Comparison of ENCODE assay signal across 37 cellular contexts in the genomic region with DNA sequence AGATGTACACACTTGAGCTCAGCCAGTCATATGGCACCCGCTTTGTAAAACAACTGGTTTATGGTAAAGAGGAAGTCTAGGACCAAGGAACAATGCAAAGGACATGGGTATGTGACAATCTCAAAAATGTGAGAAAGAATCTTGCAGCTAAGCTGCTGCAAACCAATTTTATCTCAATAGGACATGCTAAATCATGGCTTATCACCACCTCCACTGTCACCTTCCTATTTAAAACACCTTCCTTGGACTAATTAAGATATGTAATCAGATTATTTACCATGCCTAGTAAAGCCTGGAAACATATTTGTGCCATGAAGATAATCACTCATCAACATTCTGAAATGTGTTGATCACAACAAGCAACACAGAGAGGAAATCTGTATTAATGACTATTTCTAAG.
"Had no signal": no experiment of that assay in that cellular context is flagged by ENCODE, and none has a peak within 500 bp of the region (broad histone marks: within the 10 kb centered on the region; RNA-seq: fewer than 3 reads in every experiment).

No MANE protein-coding gene starts in this region.

- H3K27ac ChIP-seq: adrenal gland, cardiac muscle cell, VCaP had no signal

- DNase-seq: activated B cell treated with CpG ODN at 0.5 μM for 24 hours; activated CD4-positive, alpha-beta memory T cell treated with anti-CD3 and anti-CD28 coated beads for 36 hours; activated CD4-positive, alpha-beta T cell treated with anti-CD3 and anti-CD28 coated beads for 4 hours; activated CD4-positive, alpha-beta T cell treated with anti-CD3 and anti-CD28 coated beads, Interleukin-2, amount 10 ng/mL, durations not matched to agents 24 days and 14 days; activated CD4-positive, alpha-beta T cell treated with anti-CD3 and anti-CD28 coated beads, Interleukin-2, amount 50 U/mL, for 1 hour; activated CD4-positive, alpha-beta T cell treated with anti-CD3 and anti-CD28 coated beads, Interleukin-2, amount 50 U/mL, for 4 hours; activated CD4-positive, CD25-positive, alpha-beta regulatory T cell treated with anti-CD3 and anti-CD28 coated beads, Interleukin-2, amount 50 U/mL, for 72 hours; activated CD8-positive, alpha-beta memory T cell treated with anti-CD3 and anti-CD28 coated beads, Interleukin-2, amount 50 U/mL, for 4 hours; activated CD8-positive, alpha-beta T cell treated with anti-CD3 and anti-CD28 coated beads for 36 hours; activated effector memory CD4-positive, alpha-beta T cell treated with anti-CD3 and anti-CD28 coated beads, Interleukin-2, amount 50 U/mL, for 16 hours; activated gamma-delta T cell treated with Interleukin-2 at 50 U/mL for 16 hours; activated naive CD4-positive, alpha-beta T cell; activated naive CD4-positive, alpha-beta T cell treated with anti-CD3 and anti-CD28 coated beads for 36 hours; activated naive CD4-positive, alpha-beta T cell treated with anti-CD3 and anti-CD28 coated beads, Interleukin-2, amount 50 U/mL, for 16 hours; activated naive CD8-positive, alpha-beta T cell treated with anti-CD3 and anti-CD28 coated beads for 36 hours; activated T-cell treated with anti-CD3 and anti-CD28 coated beads for 4 hours; activated T-cell treated with anti-CD3 and anti-CD28 coated beads, Interleukin-2, amount 50 U/mL, for 1 hour; activated T-cell treated with anti-CD3 and anti-CD28 coated beads, Interleukin-2, amount 50 U/mL, for 4 hours; activated T-cell treated with anti-CD3 and anti-CD28 coated beads, Interleukin-2, amount 50 U/mL, for 72 hours; adrenal gland; amniotic stem cell; aorta; caudate nucleus; cerebellar nuclear complex; T-helper 1 cell; T-helper 2 cell; T-helper 9 cell had no signal

- H3K9me3 Mint-ChIP-seq: activated CD4-positive, alpha-beta T cell treated with anti-CD3 and anti-CD28 coated beads, Interleukin-2, amount 10 ng/mL, durations not matched to agents 24 days and 14 days had no signal

- FAIRE-seq: bronchial epithelial cell had no signal

- H3K4me1 Mint-ChIP-seq: activated B cell treated with CpG ODN at 0.5 μM for 24 hours; activated CD4-positive, alpha-beta T cell treated with anti-CD3 and anti-CD28 coated beads, Interleukin-2, amount 10 ng/mL, durations not matched to agents 24 days and 14 days; activated naive CD8-positive, alpha-beta T cell treated with anti-CD3 and anti-CD28 coated beads for 36 hours; activated T-helper 17 cell treated with anti-CD3 and anti-CD28 coated beads, Interleukin-2, amount 50 U/mL, for 72 hours; central memory CD8-positive, alpha-beta T cell had no signal

- H3K36me3 ChIP-seq: adrenal gland, cardiac muscle cell had no signal

- H3K4me3 Mint-ChIP-seq: activated B cell treated with CpG ODN at 0.5 μM for 24 hours; activated CD4-positive, alpha-beta memory T cell treated with anti-CD3 and anti-CD28 coated beads for 36 hours; activated CD4-positive, alpha-beta T cell treated with anti-CD3 and anti-CD28 coated beads, Interleukin-2, amount 10 ng/mL, durations not matched to agents 24 days and 14 days; activated CD8-positive, alpha-beta T cell treated with anti-CD3 and anti-CD28 coated beads for 36 hours; activated naive CD4-positive, alpha-beta T cell treated with anti-CD3 and anti-CD28 coated beads for 36 hours; activated naive CD8-positive, alpha-beta T cell treated with anti-CD3 and anti-CD28 coated beads for 36 hours; activated T-cell treated with anti-CD3 and anti-CD28 coated beads, Interleukin-2, amount 50 U/mL, for 4 hours; activated T-cell treated with anti-CD3 and anti-CD28 coated beads, Interleukin-2, amount 50 U/mL, for 72 hours; activated T-helper 1 cell treated with anti-CD3 and anti-CD28 coated beads, Interleukin-12 subunit alpha, Interleukin-12 subunit beta, Interleukin-2, Interleukin-4 antibody, amounts not matched to agents 30 ng/mL and 10 ng/mL and 1 ng/mL, durations not matched to agents 14 hours and 24 hours and 36 hours; activated T-helper 17 cell treated with anti-CD3 and anti-CD28 coated beads, Interleukin-2, amount 50 U/mL, for 72 hours; brain; central memory CD8-positive, alpha-beta T cell; T-helper 1 cell treated with Interleukin-12 subunit alpha and Interleukin-12 subunit beta and Interleukin-4 antibody, amounts not matched to agents 30 μg/mL and 1 μg/mL, for 36 hours; T-helper 2 cell treated with Interferon-gamma antibody and Interleukin-4, amounts not matched to agents 5 μg/mL and 100 μg/mL, for 36 hours had no signal

- H3K27me3 ChIP-seq: adrenal gland, cardiac muscle cell had no signal

- H3K4me3 ChIP-seq: adrenal gland, cardiac muscle cell had no signal

- H3K4me1 ChIP-seq: adrenal gland had no signal

- H3K27me3 Mint-ChIP-seq: activated B cell treated with CpG ODN at 0.5 μM for 24 hours; activated CD4-positive, alpha-beta memory T cell treated with anti-CD3 and anti-CD28 coated beads for 36 hours; activated CD4-positive, alpha-beta T cell treated with anti-CD3 and anti-CD28 coated beads, Interleukin-2, amount 10 ng/mL, durations not matched to agents 24 days and 14 days; activated CD8-positive, alpha-beta T cell treated with anti-CD3 and anti-CD28 coated beads for 36 hours; activated naive CD8-positive, alpha-beta T cell treated with anti-CD3 and anti-CD28 coated beads for 36 hours; activated T-helper 17 cell treated with anti-CD3 and anti-CD28 coated beads, Interleukin-2, amount 50 U/mL, for 72 hours; brain; central memory CD8-positive, alpha-beta T cell had no signal

- H3K36me3 Mint-ChIP-seq: activated CD4-positive, alpha-beta memory T cell treated with anti-CD3 and anti-CD28 coated beads for 36 hours; activated naive CD4-positive, alpha-beta T cell treated with anti-CD3 and anti-CD28 coated beads, Interleukin-2, amount 50 U/mL, for 72 hours; activated naive CD8-positive, alpha-beta T cell treated with anti-CD3 and anti-CD28 coated beads for 36 hours; brain had no signal

- H3K27ac Mint-ChIP-seq: activated B cell treated with CpG ODN at 0.5 μM for 24 hours; activated CD4-positive, alpha-beta memory T cell treated with anti-CD3 and anti-CD28 coated beads for 36 hours; activated CD4-positive, alpha-beta T cell treated with anti-CD3 and anti-CD28 coated beads, Interleukin-2, amount 10 ng/mL, durations not matched to agents 24 days and 14 days; activated CD8-positive, alpha-beta T cell treated with anti-CD3 and anti-CD28 coated beads for 36 hours; activated naive CD4-positive, alpha-beta T cell treated with anti-CD3 and anti-CD28 coated beads for 36 hours; activated naive CD4-positive, alpha-beta T cell treated with anti-CD3 and anti-CD28 coated beads, Interleukin-2, amount 50 U/mL, for 72 hours; activated naive CD8-positive, alpha-beta T cell treated with anti-CD3 and anti-CD28 coated beads for 36 hours; activated T-cell treated with anti-CD3 and anti-CD28 coated beads, Interleukin-2, amount 50 U/mL, for 72 hours; activated T-helper 1 cell treated with anti-CD3 and anti-CD28 coated beads, Interleukin-12 subunit alpha, Interleukin-12 subunit beta, Interleukin-2, Interleukin-4 antibody, amounts not matched to agents 30 ng/mL and 10 ng/mL and 1 ng/mL, durations not matched to agents 14 hours and 24 hours and 36 hours; activated T-helper 17 cell treated with anti-CD3 and anti-CD28 coated beads, Interleukin-2, amount 50 U/mL, for 72 hours; brain; T-helper 1 cell treated with Interleukin-12 subunit alpha and Interleukin-12 subunit beta and Interleukin-4 antibody, amounts not matched to agents 30 μg/mL and 1 μg/mL, for 36 hours; T-helper 2 cell treated with Interferon-gamma antibody and Interleukin-4, amounts not matched to agents 5 μg/mL and 100 μg/mL, for 36 hours had no signal

- H3K9me3 ChIP-seq: adrenal gland had no signal
